ENCODE assay signal across 30 cellular contexts in the genomic region with DNA sequence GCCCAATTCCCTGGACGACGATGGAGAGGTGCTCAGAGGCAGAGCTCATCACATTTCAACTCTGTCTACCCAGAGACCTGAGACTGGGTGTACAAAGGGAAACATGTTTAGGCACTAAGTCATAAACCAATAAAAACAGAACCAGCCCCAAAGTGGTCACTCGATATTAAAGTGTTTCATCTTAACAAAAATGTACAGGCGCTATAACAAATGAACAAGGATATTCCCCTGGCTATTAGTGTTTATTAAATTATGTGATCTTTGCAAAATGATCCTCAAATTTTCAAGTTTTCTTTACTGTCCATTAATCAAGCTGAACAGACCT.
"Had no signal": no experiment of that assay in that cellular context is flagged by ENCODE, and none has a peak within 500 bp of the region (broad histone marks: within the 10 kb centered on the region; RNA-seq: fewer than 3 reads in every experiment).

No MANE protein-coding gene starts in this region.

- DNase-seq: activated CD4-positive, alpha-beta memory T cell treated with anti-CD3 and anti-CD28 coated beads, Interleukin-2, amount 10 ng/mL, durations not matched to agents 7 days and 5 days; activated CD4-positive, alpha-beta T cell treated with anti-CD3 and anti-CD28 coated beads for 1 hour; activated CD4-positive, alpha-beta T cell treated with anti-CD3 and anti-CD28 coated beads for 36 hours; activated CD4-positive, alpha-beta T cell treated with anti-CD3 and anti-CD28 coated beads for 48 hours; activated CD4-positive, alpha-beta T cell treated with anti-CD3 and anti-CD28 coated beads, Interleukin-2, amount 10 ng/mL, durations not matched to agents 7 days and 5 days; activated CD4-positive, alpha-beta T cell treated with anti-CD3 and anti-CD28 coated beads, Interleukin-2, amount 50 U/mL, for 48 hours; activated CD4-positive, CD25-positive, alpha-beta regulatory T cell; activated CD8-positive, alpha-beta T cell treated with anti-CD3 and anti-CD28 coated beads, Interleukin-2, amount 10 ng/mL, durations not matched to agents 7 days and 5 days; activated effector memory CD4-positive, alpha-beta T cell treated with Interleukin-2 at 50 U/mL for 16 hours; activated gamma-delta T cell; activated naive CD4-positive, alpha-beta T cell treated with anti-CD3 and anti-CD28 coated beads, Interleukin-2, amount 10 ng/mL, durations not matched to agents 7 days and 5 days; activated naive CD4-positive, alpha-beta T cell treated with Interleukin-2 at 50 U/mL for 16 hours; activated naive CD8-positive, alpha-beta T cell treated with anti-CD3 and anti-CD28 coated beads, Interleukin-2, amount 10 ng/mL, durations not matched to agents 7 days and 5 days; activated naive CD8-positive, alpha-beta T cell treated with anti-CD3 and anti-CD28 coated beads, Interleukin-2, amount 50 U/mL, for 24 hours; activated T-cell treated with anti-CD3 and anti-CD28 coated beads, Interleukin-2, amount 50 U/mL, for 48 hours; amygdala; anterior cingulate cortex; caudate nucleus; cerebellar nuclear complex; T-helper 2 cell; T-helper 9 cell had no signal

- H3K4me3 ChIP-seq: ascending aorta, cardiac muscle cell had no signal

- H3K27me3 ChIP-seq: ascending aorta, cardiac muscle cell had no signal

- H3K27ac ChIP-seq: ascending aorta, cardiac muscle cell, WERI-Rb-1 had no signal

- H3K9me3 ChIP-seq: ascending aorta had no signal

- H3K4me1 ChIP-seq: ascending aorta had no signal

- FAIRE-seq: bronchial epithelial cell, colon, TTC549 had no signal

- ATAC-seq: activated CD4-positive, alpha-beta T cell treated with anti-CD3 and anti-CD28 coated beads for 36 hours; activated CD4-positive, CD25-positive, alpha-beta regulatory T cell treated with anti-CD3 and anti-CD28 coated beads, Interleukin-2, amount 50 U/mL, for 24 hours; activated CD8-positive, alpha-beta memory T cell treated with anti-CD3 and anti-CD28 coated beads, Interleukin-2, amount 10 ng/mL, durations not matched to agents 7 days and 5 days; activated CD8-positive, alpha-beta T cell treated with anti-CD3 and anti-CD28 coated beads, Interleukin-2, amount 10 ng/mL, durations not matched to agents 7 days and 5 days; activated naive CD8-positive, alpha-beta T cell treated with anti-CD3 and anti-CD28 coated beads, Interleukin-2, amount 50 U/mL, for 24 hours; WTC11 had no signal
